8 cellular contexts compared by ENCODE assay signal in the genomic region with DNA sequence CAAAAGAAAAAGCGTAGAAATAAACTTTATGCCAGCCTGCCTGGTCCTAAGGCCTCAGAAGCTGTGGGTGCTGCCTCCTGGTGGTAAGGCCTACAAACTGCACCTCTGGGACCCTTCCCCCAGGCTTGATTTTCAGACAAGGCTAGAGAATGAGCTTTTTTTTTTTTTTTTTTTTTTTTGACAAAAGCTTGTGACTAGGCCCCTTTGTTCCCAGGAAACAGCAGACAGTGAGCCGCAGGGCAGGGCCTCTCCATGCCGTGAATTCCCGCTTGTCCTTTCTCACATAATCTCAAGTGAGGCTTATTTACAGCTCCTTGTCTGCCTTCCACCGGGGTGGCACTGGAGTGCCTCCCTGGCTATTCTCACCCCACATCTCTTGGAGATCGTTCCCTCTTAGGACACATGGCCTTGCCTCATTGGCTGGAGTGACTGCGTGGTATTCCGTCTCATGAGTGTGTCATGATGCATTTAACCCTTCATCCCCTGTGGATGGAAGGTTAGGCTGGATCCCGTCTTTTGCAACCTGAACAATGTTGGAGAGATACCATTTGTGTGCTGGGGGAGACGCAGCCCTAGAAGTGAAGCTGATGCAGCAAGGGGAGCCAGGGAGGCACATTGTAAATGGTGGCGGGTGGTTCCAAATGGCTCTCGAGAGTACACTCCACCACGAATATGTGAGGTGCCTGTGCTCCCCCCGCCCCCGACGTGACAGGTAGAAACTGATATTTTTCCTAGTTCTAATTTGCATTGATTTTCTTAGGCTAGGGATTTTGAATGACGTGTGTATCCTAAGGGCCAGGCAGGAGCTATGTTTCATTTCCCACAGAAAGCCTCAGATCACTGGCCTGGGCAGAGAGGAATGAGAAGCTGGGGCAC. TPM values are rescaled to one million over a fixed set of nuclear protein-coding genes. Genes with fewer than 3 reads are reported as not detected.
DNase-seq lines count a peak whose midpoint lies in the region; ATAC-seq, FAIRE-seq and TF ChIP-seq lines count a peak whose summit lies in the region.

No MANE protein-coding gene starts in this region.

- CTCF ChIA-PET in WTC11 (lab: Charles Lee) = interaction anchor here (0.5 to 2.2 kb wide), 62 partner anchors 13 to 684 kb away, joined by 3 to 50 read pairs (median 4); a partner anchor contains a TSS

- H3K27me3 Mint-ChIP-seq in WTC11 (ENCODE audit: low read depth) = no peaks in the 10 kb centered on the region

- FAIRE-seq in islet of Langerhans (lab: Jason Lieb, UNC) = peak; percentile 83

- DNase-seq in NCI-H524 (lab: John Stamatoyannopoulos, UW) (peak; percentile 54 to 72), NCI-H524 treated with DMSO at 0.1 percent for 48 hours (lab: John Stamatoyannopoulos, UW) (no peak), NCI-H1417 (lab: John Stamatoyannopoulos, UW) (peak; percentile 19 to 72 (median 64)), WTC11 (ENCODE audit: low spot score) (peak; percentile 86), caudate nucleus (lab: John Stamatoyannopoulos, UW) (peak in 51 of 61 donors; percentile 9 to 85 (median 62))
- DNase-seq in stimulated activated CD4-positive, alpha-beta T cell treated with anti-CD3 and anti-CD28 coated beads, Interleukin-15, amount 100 ng/mL, for 24 hours = peak; percentile 71

- peaks cover 11% of the 10 kb centered on the region for H3K4me1 Mint-ChIP-seq in WTC11

- no peak overlapping the region for H3K4me3 Mint-ChIP-seq in WTC11

- no peaks in the 10 kb centered on the region; the same call in 1 of the 2 replicates for H3K9me3 Mint-ChIP-seq in WTC11

- ATAC-seq in WTC11 (peak; percentile 41), GM21737 (IDR thresholded peaks at IDR 0.05; ENCODE audit: unreplicated experiment) (no peak)

- H3K27ac ChIP-seq in caudate nucleus (ENCODE audit: low read depth, low read length) = peak overlapping the region; percentile 95

- H3K27ac Mint-ChIP-seq in WTC11 = peak overlapping the region; percentile 87

- peaks cover 5% of the 10 kb centered on the region; the same call in 1 of the 2 replicates for H3K36me3 Mint-ChIP-seq in WTC11

- TF ChIP-seq CTCF in WTC11 (IDR thresholded peaks at IDR 0.05) = peak; percentile 84

- POLR2A ChIA-PET in WTC11 (lab: Charles Lee) = interaction anchor here (0.6 to 1.0 kb wide), 3 partner anchors 49 to 865 kb away, joined by 3 to 5 read pairs (median 3); no protein-coding TSS in a partner anchor

TF ChIP-seq in WTC11, 78 proteins besides CTCF, POLR2A, EP300 and RAD21:
- TF ChIP-seq ZNF423 (CRISPR knock-in tag; IDR thresholded peaks at IDR 0.05) = no peak
- no peak for TF ChIP-seq SMAD4 (CRISPR knock-in tag; IDR thresholded peaks at IDR 0.05)
- no peak for TF ChIP-seq SMAD3 (CRISPR knock-in tag; IDR thresholded peaks at IDR 0.05; ENCODE audit: borderline replicate concordance)
- no peak for TF ChIP-seq RELA (CRISPR knock-in tag; IDR thresholded peaks at IDR 0.05; ENCODE audit: borderline replicate concordance)
- TF ChIP-seq, protein P1, sequence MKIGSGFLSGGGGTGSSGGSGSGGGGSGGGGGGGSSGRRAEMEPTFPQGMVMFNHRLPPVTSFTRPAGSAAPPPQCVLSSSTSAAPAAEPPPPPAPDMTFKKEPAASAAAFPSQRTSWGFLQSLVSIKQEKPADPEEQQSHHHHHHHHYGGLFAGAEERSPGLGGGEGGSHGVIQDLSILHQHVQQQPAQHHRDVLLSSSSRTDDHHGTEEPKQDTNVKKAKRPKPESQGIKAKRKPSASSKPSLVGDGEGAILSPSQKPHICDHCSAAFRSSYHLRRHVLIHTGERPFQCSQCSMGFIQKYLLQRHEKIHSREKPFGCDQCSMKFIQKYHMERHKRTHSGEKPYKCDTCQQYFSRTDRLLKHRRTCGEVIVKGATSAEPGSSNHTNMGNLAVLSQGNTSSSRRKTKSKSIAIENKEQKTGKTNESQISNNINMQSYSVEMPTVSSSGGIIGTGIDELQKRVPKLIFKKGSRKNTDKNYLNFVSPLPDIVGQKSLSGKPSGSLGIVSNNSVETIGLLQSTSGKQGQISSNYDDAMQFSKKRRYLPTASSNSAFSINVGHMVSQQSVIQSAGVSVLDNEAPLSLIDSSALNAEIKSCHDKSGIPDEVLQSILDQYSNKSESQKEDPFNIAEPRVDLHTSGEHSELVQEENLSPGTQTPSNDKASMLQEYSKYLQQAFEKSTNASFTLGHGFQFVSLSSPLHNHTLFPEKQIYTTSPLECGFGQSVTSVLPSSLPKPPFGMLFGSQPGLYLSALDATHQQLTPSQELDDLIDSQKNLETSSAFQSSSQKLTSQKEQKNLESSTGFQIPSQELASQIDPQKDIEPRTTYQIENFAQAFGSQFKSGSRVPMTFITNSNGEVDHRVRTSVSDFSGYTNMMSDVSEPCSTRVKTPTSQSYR (CRISPR knock-in tag; IDR thresholded peaks at IDR 0.05) = no peak
- TF ChIP-seq, protein P2, sequence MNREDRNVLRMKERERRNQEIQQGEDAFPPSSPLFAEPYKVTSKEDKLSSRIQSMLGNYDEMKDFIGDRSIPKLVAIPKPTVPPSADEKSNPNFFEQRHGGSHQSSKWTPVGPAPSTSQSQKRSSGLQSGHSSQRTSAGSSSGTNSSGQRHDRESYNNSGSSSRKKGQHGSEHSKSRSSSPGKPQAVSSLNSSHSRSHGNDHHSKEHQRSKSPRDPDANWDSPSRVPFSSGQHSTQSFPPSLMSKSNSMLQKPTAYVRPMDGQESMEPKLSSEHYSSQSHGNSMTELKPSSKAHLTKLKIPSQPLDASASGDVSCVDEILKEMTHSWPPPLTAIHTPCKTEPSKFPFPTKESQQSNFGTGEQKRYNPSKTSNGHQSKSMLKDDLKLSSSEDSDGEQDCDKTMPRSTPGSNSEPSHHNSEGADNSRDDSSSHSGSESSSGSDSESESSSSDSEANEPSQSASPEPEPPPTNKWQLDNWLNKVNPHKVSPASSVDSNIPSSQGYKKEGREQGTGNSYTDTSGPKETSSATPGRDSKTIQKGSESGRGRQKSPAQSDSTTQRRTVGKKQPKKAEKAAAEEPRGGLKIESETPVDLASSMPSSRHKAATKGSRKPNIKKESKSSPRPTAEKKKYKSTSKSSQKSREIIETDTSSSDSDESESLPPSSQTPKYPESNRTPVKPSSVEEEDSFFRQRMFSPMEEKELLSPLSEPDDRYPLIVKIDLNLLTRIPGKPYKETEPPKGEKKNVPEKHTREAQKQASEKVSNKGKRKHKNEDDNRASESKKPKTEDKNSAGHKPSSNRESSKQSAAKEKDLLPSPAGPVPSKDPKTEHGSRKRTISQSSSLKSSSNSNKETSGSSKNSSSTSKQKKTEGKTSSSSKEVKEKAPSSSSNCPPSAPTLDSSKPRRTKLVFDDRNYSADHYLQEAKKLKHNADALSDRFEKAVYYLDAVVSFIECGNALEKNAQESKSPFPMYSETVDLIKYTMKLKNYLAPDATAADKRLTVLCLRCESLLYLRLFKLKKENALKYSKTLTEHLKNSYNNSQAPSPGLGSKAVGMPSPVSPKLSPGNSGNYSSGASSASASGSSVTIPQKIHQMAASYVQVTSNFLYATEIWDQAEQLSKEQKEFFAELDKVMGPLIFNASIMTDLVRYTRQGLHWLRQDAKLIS (CRISPR knock-in tag; IDR thresholded peaks at IDR 0.05; ENCODE audit: borderline replicate concordance) = no peak
- TF ChIP-seq KAT7 (CRISPR knock-in tag; IDR thresholded peaks at IDR 0.05; ENCODE audit: borderline replicate concordance) = no peak
- no peak for TF ChIP-seq ATF1 (CRISPR knock-in tag; IDR thresholded peaks at IDR 0.05)

RNA-seq across cellular contexts. Expression of a gene that starts 49.6 kb away (rescaled TPM):
- total RNA-seq in WTC11 (2021) = 278 to 289 TPM (median 281 TPM) in 3 replicates
